8 cellular contexts compared by ENCODE assay signal in genomic region chr3:105837143-105837740, GRCh38. TPM values are rescaled to one million over a fixed set of nuclear protein-coding genes. Genes with fewer than 3 reads are reported as not detected.
DNase-seq lines count a peak whose midpoint lies in the region; ATAC-seq and TF ChIP-seq lines count a peak whose summit lies in the region.

No MANE protein-coding gene starts in this region.

- peak overlapping the region; percentile 79 for H3K18ac ChIP-seq in IMR-90 (ENCODE audit: low read depth, low read length)
- H3K18ac ChIP-seq in mesendoderm (ENCODE audit: low read length): no peak overlapping the region

- H3K79me1 ChIP-seq in IMR-90 (ENCODE audit: low read depth in 1 of 2, low read length in 2 of 2) (peaks cover 2 to 13% of the 10 kb centered on the region in 2 experiments; a peak in 2 of 4 replicates), mesendoderm (ENCODE audit: low read length) (no peaks in the 10 kb centered on the region)

- TF ChIP-seq CTCF in IMR-90 (conservative IDR thresholded peaks at IDR 0.05; ENCODE audit: low read depth, low read length) (no peak), fibroblast of lung (conservative IDR thresholded peaks at IDR 0.05 in 1 of 2, IDR thresholded peaks at IDR 0.05 in 1 of 2; ENCODE audit: low read depth in 1 of 2, low read length in 2 of 2) (no peak), colonic mucosa (IDR thresholded peaks at IDR 0.05) (no peak)

- no peak overlapping the region for H2AK5ac ChIP-seq in IMR-90 (ENCODE audit: low read depth, low read length)
- no peak overlapping the region for H2AK5ac ChIP-seq in mesendoderm (ENCODE audit: low read length)

- dilution Hi-C loops in IMR-90 (cut with HindIII; ENCODE audit: low sequenced_read_pairs, unreplicated experiment): no loop called here

- H2BK5ac ChIP-seq in IMR-90 (ENCODE audit: low read depth, low read length, poor library complexity, severe bottlenecking) (peak overlapping the region; percentile 72), mesendoderm (ENCODE audit: low read length) (no peak overlapping the region)

- no peak for DNase-seq in IMR-90
- no peak for DNase-seq in fibroblast of lung (ENCODE audit: low read depth in 2 of 2)
- no peak for DNase-seq in NK-92 treated with Interleukin-12 subunit alpha and Interleukin-12 subunit beta, amount 100 ng/mL, for 24 hours (lab: John Stamatoyannopoulos, UW)
- DNase-seq in mesendoderm: no peak
- no peak for DNase-seq in DMS153 treated with DMSO at 0.1 percent for 48 hours (lab: John Stamatoyannopoulos, UW; ENCODE audit: unreplicated experiment)
- DNase-seq in colonic mucosa: no peak

- peak overlapping the region; percentile 6; the same call in 1 of the 2 replicates for H2BK20ac ChIP-seq in IMR-90 (ENCODE audit: low read depth, low read length)

- no peak overlapping the region for H3K23ac ChIP-seq in IMR-90 (ENCODE audit: low read depth, low read length)
- H3K23ac ChIP-seq in mesendoderm (ENCODE audit: low read length): no peak overlapping the region

- in situ Hi-C loops in IMR-90 (cut with MboI; ENCODE audit: low sequenced_read_pairs): no loop called here

- H2AFZ ChIP-seq in IMR-90 (replicated peaks; ENCODE audit: low read length, poor library complexity) (no peak overlapping the region), fibroblast of lung (ENCODE audit: low read length) (no peak overlapping the region)

- H3K4me2 ChIP-seq in IMR-90 (ENCODE audit: low read depth, low read length): peak overlapping the region; percentile 75; the same call in 1 of the 2 replicates
- peak overlapping the region; percentile 7 for H3K4me2 ChIP-seq in fibroblast of lung (ENCODE audit: extremely low read depth, insufficient read depth, low read length)
- H3K4me2 ChIP-seq in mesendoderm (ENCODE audit: low read length): no peak overlapping the region

- intact Hi-C loops in IMR-90 (cut with micrococcal nuclease) (loop anchor here (10.0 kb wide), 1 partner anchor 282 kb away; no protein-coding TSS in a partner anchor), colonic mucosa (cut with DNase I) (no loop called here)

- H3K79me2 ChIP-seq in fibroblast of lung (ENCODE audit: control insufficient read depth, insufficient read depth, low read length): no peaks in the 10 kb centered on the region
- H3K79me2 ChIP-seq in mesendoderm (ENCODE audit: control insufficient read depth, insufficient read depth, low read length): no peaks in the 10 kb centered on the region

- POLR2A ChIA-PET in IMR-90 (lab: Charles Lee; ENCODE audit: unreplicated experiment): no interaction called here

- H3K27ac ChIP-seq in IMR-90 (ENCODE audit: insufficient read depth, low read length) (no peak overlapping the region), fibroblast of lung (ENCODE audit: insufficient read depth, low read length) (no peak overlapping the region), mesendoderm (ENCODE audit: low read depth, low read length) (no peak overlapping the region), colonic mucosa (no peak overlapping the region)

- H3K56ac ChIP-seq in IMR-90 (ENCODE audit: extremely low read depth, insufficient read depth, low read length) (no peak overlapping the region), mesendoderm (ENCODE audit: low read length) (no peak overlapping the region)

- H3K27me3 ChIP-seq in IMR-90 (ENCODE audit: control insufficient read depth, insufficient read depth, low read length) (no peaks in the 10 kb centered on the region), fibroblast of lung (ENCODE audit: control insufficient read depth, insufficient read depth, low read length) (no peaks in the 10 kb centered on the region), mesendoderm (ENCODE audit: insufficient read depth, low read length, poor library complexity) (no peaks in the 10 kb centered on the region), colonic mucosa (no peaks in the 10 kb centered on the region)

- no peak overlapping the region; the same call in 1 of the 2 replicates for H4K91ac ChIP-seq in IMR-90 (ENCODE audit: insufficient read depth, low read depth, low read length)

- no peak overlapping the region for H3K4me3 ChIP-seq in IMR-90 (ENCODE audit: insufficient read depth, low read depth, low read length)
- no peak overlapping the region for H3K4me3 ChIP-seq in fibroblast of lung (replicated peaks in 1 of 4; ENCODE audit: control extremely low read depth in 1 of 4, insufficient read depth in 1 of 4, low read depth in 3 of 4, low read length in 4 of 4)
- H3K4me3 ChIP-seq in mesendoderm (ENCODE audit: low read length): no peak overlapping the region
- no peak overlapping the region for H3K4me3 ChIP-seq in colonic mucosa

- H2BK120ac ChIP-seq in IMR-90 (ENCODE audit: low read depth, low read length) (no peak overlapping the region), mesendoderm (ENCODE audit: low read depth, low read length) (no peak overlapping the region)

- H3K4me1 ChIP-seq in IMR-90 (ENCODE audit: control insufficient read depth, insufficient read depth, low read length) (peaks cover 7% of the 10 kb centered on the region), fibroblast of lung (ENCODE audit: control insufficient read depth, extremely low read depth, insufficient read depth, low read length) (peaks cover 3% of the 10 kb centered on the region), mesendoderm (ENCODE audit: control insufficient read depth, low read depth, low read length) (peaks cover 5% of the 10 kb centered on the region), colonic mucosa (no peaks in the 10 kb centered on the region)

- no peak overlapping the region for H3K4ac ChIP-seq in IMR-90 (ENCODE audit: low read depth, low read length)
- no peak overlapping the region for H3K4ac ChIP-seq in mesendoderm (ENCODE audit: low read depth, low read length)

- H3K36me3 ChIP-seq in IMR-90 (ENCODE audit: control insufficient read depth, insufficient read depth, low read length) (no peaks in the 10 kb centered on the region), fibroblast of lung (ENCODE audit: control insufficient read depth, insufficient read depth, low read length) (no peaks in the 10 kb centered on the region), mesendoderm (ENCODE audit: control insufficient read depth, insufficient read depth, low read length) (no peaks in the 10 kb centered on the region), colonic mucosa (no peaks in the 10 kb centered on the region)

- no peak for TF ChIP-seq RAD21 in IMR-90 (IDR thresholded peaks at IDR 0.05; ENCODE audit: low read length)

- H2BK15ac ChIP-seq in IMR-90 (ENCODE audit: low read depth, low read length): peak overlapping the region; percentile 26; the same call in 1 of the 3 replicates
- H2BK15ac ChIP-seq in mesendoderm (replicated peaks; ENCODE audit: low read depth): no peak overlapping the region

- H4K20me1 ChIP-seq in IMR-90 (ENCODE audit: insufficient read depth, low read length) (0 out of 2 replicates have a peak, but pooled peaks cover 3% of the 10 kb centered on the region), fibroblast of lung (ENCODE audit: control insufficient read depth, extremely low read depth, insufficient read depth, low read length) (no peaks in the 10 kb centered on the region)

- no peak overlapping the region for H2AK9ac ChIP-seq in IMR-90 (replicated peaks; ENCODE audit: low read depth, low read length, poor library complexity)

- no peaks in the 10 kb centered on the region for H3K9me1 ChIP-seq in IMR-90 (ENCODE audit: insufficient read depth, low read length)

- H3K9ac ChIP-seq in IMR-90 (ENCODE audit: low read depth, low read length) (no peak overlapping the region), fibroblast of lung (ENCODE audit: insufficient read depth, low read length) (no peak overlapping the region), mesendoderm (ENCODE audit: low read length) (no peak overlapping the region), colonic mucosa (ENCODE audit: low read depth in 2 of 2, low read length in 2 of 2) (no peak overlapping the region)

- BruUV-seq in IMR-90 (replicated peaks; lab: Mats Ljungman, UMichigan): no TSS peak

- CTCF ChIA-PET in IMR-90 (lab: Yijun Ruan, JAX): interaction anchor here (0.6 to 1.3 kb wide), 3 partner anchors 568 to 1191 kb away, joined by 3 to 5 read pairs (median 4); no protein-coding TSS in a partner anchor

- peak overlapping the region in 1 of 2 experiments; percentile 26; a peak in 1 of 4 replicates for H4K8ac ChIP-seq in IMR-90 (ENCODE audit: low read depth in 2 of 2, low read length in 2 of 2)
- no peak overlapping the region for H4K8ac ChIP-seq in mesendoderm (ENCODE audit: low read depth, low read length)

- TF ChIP-seq POLR2A in IMR-90 (IDR thresholded peaks at IDR 0.05; ENCODE audit: low read depth, low read length): no peak

- ATAC-seq in GM18502 (IDR thresholded peaks at IDR 0.05; ENCODE audit: poor library complexity, unreplicated experiment) (peak; percentile 92), GM21515 (IDR thresholded peaks at IDR 0.05; ENCODE audit: unreplicated experiment) (peak; percentile 94), IMR-90 (ENCODE audit: low read depth) (peak; percentile 27; the same call in 1 of the 2 replicates)

- no CpG with 5 or more reads among the region's 5 CpGs for WGBS in IMR-90 (ENCODE audit: extremely low coverage in 2 of 2, insufficient read length in 1 of 2), 2 experiments
- WGBS in mesendoderm (ENCODE audit: extremely low coverage, insufficient coverage, low lambda C conversion rate): no CpG with 5 or more reads among the region's 5 CpGs

- no peaks in the 10 kb centered on the region for H3K9me3 ChIP-seq in IMR-90 (ENCODE audit: control insufficient read depth, insufficient read depth, low read length)
- no peaks in the 10 kb centered on the region for H3K9me3 ChIP-seq in fibroblast of lung (ENCODE audit: control insufficient read depth, insufficient read depth, low read depth, low read length)
- H3K9me3 ChIP-seq in colonic mucosa: no peaks in the 10 kb centered on the region

- peak overlapping the region; percentile 28; the same call in 1 of the 2 replicates for H4K5ac ChIP-seq in IMR-90 (ENCODE audit: low read depth, low read length)
- H4K5ac ChIP-seq in mesendoderm (ENCODE audit: low read length): no peak overlapping the region

- no peak overlapping the region; the same call in 1 of the 2 replicates for H3K14ac ChIP-seq in IMR-90 (replicated peaks; ENCODE audit: low read depth, low read length)

RNA-seq across cellular contexts. Expression of gene CBLB, which starts 31.6 kb away (rescaled TPM):
- total RNA-seq in IMR-90 (2012; rRNA removed) (20.1 and 28.6 TPM in 2 replicates), fibroblast of lung (19.8 and 26.9 TPM in 2 replicates), colonic mucosa (10 to 100 TPM; 20.2 to 34.5 TPM)
- polyA plus RNA-seq in IMR-90 (2012; rRNA removed) (10.1 and 10.2 TPM in 2 replicates), fibroblast of lung (14.6 and 28.5 TPM in 2 replicates)
- polyA plus RNA-seq in IMR-90 (2012; cell fraction: cytosol; rRNA removed): 2.7 and 5.9 TPM in 2 replicates
- 7.1 and 45.1 TPM in 2 replicates for polyA plus RNA-seq in IMR-90 (2012; cell fraction: nucleus; rRNA removed; ENCODE audit: low replicate concordance)
- polyA plus RNA-seq in fibroblast of lung (2012): 7.0 and 23.6 TPM in 2 replicates
- 10.2 and 20.1 TPM in 2 replicates for polyA minus RNA-seq in fibroblast of lung (ENCODE audit: low replicate concordance)
- 7.5 TPM for polyA plus RNA-seq in mesendoderm (2013, experiment 1 of 2)
- 8.0 TPM for polyA plus RNA-seq in mesendoderm (2013, experiment 2 of 2)

Comparison
In these comparisons a context has a peak if more than half of its experiments do, and no peak if none do; other contexts are left out.
1. ATAC-seq: peak in every context shown above with its lines; median percentile 94 in GM21515; 92 in GM18502; 27 in IMR-90.